In the genomic region with DNA sequence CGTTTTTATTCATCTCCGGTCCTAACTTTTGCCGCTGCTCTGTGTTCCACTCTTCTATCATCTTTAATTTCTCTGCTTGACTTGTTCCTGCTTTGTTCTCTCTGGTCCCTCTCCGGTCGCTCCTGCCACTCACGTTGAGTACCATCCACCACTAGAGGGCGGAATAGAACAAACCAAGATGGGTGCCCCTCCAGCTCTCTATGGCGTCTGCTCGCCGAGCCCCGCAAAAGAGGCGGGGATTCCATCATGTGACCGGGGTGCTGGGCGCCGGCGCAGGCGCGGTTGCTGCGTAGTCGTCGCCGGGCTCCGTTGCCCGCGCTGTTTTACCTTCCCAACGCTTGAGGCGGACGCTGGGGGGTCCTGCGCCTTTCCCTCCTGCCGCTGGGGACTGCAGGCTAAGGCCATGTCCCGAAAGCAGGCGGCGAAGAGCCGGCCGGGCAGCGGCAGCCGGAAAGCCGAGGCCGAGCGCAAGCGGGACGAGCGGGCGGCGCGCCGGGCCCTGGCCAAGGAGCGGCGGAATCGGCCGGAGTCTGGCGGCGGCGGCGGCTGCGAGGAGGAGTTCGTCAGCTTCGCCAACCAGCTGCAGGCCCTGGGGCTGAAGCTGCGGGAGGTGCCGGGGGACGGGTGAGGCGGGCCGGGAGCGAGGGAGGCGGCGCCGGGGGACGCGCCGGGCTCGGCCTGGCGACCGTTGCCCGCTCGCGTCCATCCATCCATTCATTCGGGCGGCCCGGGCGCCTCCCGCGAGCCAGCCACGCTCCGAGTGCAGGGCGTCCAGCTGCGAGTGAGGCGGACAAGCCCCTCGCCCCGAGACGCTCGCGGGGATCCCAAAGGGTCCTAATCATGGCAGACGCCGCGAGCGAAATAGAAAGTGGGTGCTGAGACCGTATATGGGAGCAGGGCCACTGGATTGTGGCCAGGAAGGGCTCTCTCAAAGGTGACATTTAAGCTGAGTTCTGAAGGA, we compare ENCODE assay signal across 1 cellular context.
TF ChIP-seq lines count a peak whose summit lies in the region.

A gene with protein sequence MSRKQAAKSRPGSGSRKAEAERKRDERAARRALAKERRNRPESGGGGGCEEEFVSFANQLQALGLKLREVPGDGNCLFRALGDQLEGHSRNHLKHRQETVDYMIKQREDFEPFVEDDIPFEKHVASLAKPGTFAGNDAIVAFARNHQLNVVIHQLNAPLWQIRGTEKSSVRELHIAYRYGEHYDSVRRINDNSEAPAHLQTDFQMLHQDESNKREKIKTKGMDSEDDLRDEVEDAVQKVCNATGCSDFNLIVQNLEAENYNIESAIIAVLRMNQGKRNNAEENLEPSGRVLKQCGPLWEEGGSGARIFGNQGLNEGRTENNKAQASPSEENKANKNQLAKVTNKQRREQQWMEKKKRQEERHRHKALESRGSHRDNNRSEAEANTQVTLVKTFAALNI (plus strand): TSS at position 285 of the 961 bp plus-strand sequence. CDS start 119 bp downstream, at position 404.

TF ChIP-seq in HepG2, 621 proteins besides CTCF, POLR2A, EP300 and RAD21 (continued from another document and continues in another):
- TF ChIP-seq, protein P1, sequence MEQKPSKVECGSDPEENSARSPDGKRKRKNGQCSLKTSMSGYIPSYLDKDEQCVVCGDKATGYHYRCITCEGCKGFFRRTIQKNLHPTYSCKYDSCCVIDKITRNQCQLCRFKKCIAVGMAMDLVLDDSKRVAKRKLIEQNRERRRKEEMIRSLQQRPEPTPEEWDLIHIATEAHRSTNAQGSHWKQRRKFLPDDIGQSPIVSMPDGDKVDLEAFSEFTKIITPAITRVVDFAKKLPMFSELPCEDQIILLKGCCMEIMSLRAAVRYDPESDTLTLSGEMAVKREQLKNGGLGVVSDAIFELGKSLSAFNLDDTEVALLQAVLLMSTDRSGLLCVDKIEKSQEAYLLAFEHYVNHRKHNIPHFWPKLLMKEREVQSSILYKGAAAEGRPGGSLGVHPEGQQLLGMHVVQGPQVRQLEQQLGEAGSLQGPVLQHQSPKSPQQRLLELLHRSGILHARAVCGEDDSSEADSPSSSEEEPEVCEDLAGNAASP (CRISPR knock-in tag; IDR thresholded peaks at IDR 0.05; ENCODE audit: borderline replicate concordance), result peak; percentile 42; the same call in 1 of the 2 replicates
- TF ChIP-seq JDP2 (CRISPR knock-in tag; IDR thresholded peaks at IDR 0.05; ENCODE audit: borderline replicate concordance) (no peak), ZNF83 (CRISPR knock-in tag; IDR thresholded peaks at IDR 0.05; ENCODE audit: borderline replicate concordance) (no peak; the same call in 1 of the 2 replicates), KLF16 (CRISPR knock-in tag; IDR thresholded peaks at IDR 0.05) (peak in 1 of 2 experiments; percentile 51; a peak in 1 of 4 replicates), RFXANK (CRISPR knock-in tag; IDR thresholded peaks at IDR 0.05) (no peak), SP4 (CRISPR knock-in tag; IDR thresholded peaks at IDR 0.05) (peak; percentile 87), CENPT (CRISPR knock-in tag; IDR thresholded peaks at IDR 0.05; ENCODE audit: low read depth) (0 out of 2 replicates have a peak, but pooled peaks have one; percentile 35), THYN1 (CRISPR knock-in tag; IDR thresholded peaks at IDR 0.05; ENCODE audit: borderline replicate concordance, low read depth) (no peak), MEIS1 (CRISPR knock-in tag; IDR thresholded peaks at IDR 0.05; ENCODE audit: borderline replicate concordance) (peak; percentile 74; the same call in 1 of the 2 replicates), RELA (CRISPR knock-in tag; IDR thresholded peaks at IDR 0.05) (no peak), ZNF17 (CRISPR knock-in tag; IDR thresholded peaks at IDR 0.05) (no peak), ZNF616 (CRISPR knock-in tag; IDR thresholded peaks at IDR 0.05; ENCODE audit: low read depth) (no peak; the same call in 1 of the 2 replicates), ZNF333 (CRISPR knock-in tag; IDR thresholded peaks at IDR 0.05; ENCODE audit: borderline replicate concordance) (no peak), GABPB1 (CRISPR knock-in tag; IDR thresholded peaks at IDR 0.05) (peak; percentile 69), MBNL3 (CRISPR knock-in tag; conservative IDR thresholded peaks at IDR 0.05) (no peak), SKI (IDR thresholded peaks at IDR 0.05; ENCODE audit: partially characterized antibody) (peak; percentile 62), RARG (CRISPR knock-in tag; IDR thresholded peaks at IDR 0.05; ENCODE audit: low read depth) (no peak), IKZF1 (IDR thresholded peaks at IDR 0.05) (no peak), TAF15 (IDR thresholded peaks at IDR 0.05; ENCODE audit: low read depth, low read length, poor library complexity, severe bottlenecking) (peak; percentile 57), STAT5B (CRISPR knock-in tag; IDR thresholded peaks at IDR 0.05) (no peak), KLF11 (CRISPR knock-in tag; IDR thresholded peaks at IDR 0.05) (peak; percentile 71; the same call in 1 of the 2 replicates), SAP130 (CRISPR knock-in tag; IDR thresholded peaks at IDR 0.05; ENCODE audit: low read depth) (peak; percentile 83), POLR2AphosphoS5 (IDR thresholded peaks at IDR 0.05; ENCODE audit: low read depth, low read length) (peak; percentile 84), SATB2 (CRISPR knock-in tag; IDR thresholded peaks at IDR 0.05) (no peak)
- TF ChIP-seq, protein P2, sequence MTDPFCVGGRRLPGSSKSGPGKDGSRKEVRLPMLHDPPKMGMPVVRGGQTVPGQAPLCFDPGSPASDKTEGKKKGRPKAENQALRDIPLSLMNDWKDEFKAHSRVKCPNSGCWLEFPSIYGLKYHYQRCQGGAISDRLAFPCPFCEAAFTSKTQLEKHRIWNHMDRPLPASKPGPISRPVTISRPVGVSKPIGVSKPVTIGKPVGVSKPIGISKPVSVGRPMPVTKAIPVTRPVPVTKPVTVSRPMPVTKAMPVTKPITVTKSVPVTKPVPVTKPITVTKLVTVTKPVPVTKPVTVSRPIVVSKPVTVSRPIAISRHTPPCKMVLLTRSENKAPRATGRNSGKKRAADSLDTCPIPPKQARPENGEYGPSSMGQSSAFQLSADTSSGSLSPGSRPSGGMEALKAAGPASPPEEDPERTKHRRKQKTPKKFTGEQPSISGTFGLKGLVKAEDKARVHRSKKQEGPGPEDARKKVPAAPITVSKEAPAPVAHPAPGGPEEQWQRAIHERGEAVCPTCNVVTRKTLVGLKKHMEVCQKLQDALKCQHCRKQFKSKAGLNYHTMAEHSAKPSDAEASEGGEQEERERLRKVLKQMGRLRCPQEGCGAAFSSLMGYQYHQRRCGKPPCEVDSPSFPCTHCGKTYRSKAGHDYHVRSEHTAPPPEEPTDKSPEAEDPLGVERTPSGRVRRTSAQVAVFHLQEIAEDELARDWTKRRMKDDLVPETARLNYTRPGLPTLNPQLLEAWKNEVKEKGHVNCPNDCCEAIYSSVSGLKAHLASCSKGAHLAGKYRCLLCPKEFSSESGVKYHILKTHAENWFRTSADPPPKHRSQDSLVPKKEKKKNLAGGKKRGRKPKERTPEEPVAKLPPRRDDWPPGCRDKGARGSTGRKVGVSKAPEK (CRISPR knock-in tag; IDR thresholded peaks at IDR 0.05; ENCODE audit: borderline replicate concordance), result no peak
- TF ChIP-seq, protein P3, sequence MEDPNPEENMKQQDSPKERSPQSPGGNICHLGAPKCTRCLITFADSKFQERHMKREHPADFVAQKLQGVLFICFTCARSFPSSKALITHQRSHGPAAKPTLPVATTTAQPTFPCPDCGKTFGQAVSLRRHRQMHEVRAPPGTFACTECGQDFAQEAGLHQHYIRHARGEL (CRISPR knock-in tag; IDR thresholded peaks at IDR 0.05), result no peak
- TF ChIP-seq, protein P4, sequence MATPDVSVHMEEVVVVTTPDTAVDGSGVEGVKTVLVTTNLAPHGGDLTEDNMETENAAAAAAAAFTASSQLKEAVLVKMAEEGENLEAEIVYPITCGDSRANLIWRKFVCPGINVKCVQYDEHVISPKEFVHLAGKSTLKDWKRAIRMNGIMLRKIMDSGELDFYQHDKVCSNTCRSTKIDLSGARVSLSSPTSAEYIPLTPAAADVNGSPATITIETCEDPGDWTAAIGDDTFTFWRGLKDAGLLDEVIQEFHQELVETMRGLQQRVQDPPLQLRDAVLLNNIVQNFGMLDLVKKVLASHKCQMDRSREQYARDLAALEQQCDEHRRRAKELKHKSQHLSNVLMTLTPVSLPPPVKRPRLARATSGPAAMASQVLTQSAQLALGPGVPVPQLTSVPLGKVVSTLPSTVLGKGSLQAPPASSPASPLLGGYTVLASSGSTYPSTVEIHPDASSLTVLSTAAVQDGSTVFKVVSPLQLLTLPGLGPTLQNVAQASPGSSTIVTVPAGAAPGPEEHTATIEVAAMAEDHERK (CRISPR knock-in tag; IDR thresholded peaks at IDR 0.05; ENCODE audit: low read depth), result no peak
- TF ChIP-seq, protein P5, sequence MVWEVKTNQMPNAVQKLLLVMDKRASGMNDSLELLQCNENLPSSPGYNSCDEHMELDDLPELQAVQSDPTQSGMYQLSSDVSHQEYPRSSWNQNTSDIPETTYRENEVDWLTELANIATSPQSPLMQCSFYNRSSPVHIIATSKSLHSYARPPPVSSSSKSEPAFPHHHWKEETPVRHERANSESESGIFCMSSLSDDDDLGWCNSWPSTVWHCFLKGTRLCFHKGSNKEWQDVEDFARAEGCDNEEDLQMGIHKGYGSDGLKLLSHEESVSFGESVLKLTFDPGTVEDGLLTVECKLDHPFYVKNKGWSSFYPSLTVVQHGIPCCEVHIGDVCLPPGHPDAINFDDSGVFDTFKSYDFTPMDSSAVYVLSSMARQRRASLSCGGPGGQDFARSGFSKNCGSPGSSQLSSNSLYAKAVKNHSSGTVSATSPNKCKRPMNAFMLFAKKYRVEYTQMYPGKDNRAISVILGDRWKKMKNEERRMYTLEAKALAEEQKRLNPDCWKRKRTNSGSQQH (CRISPR knock-in tag; IDR thresholded peaks at IDR 0.05; ENCODE audit: low read depth), result peak; percentile 37
- TF ChIP-seq, protein P6, sequence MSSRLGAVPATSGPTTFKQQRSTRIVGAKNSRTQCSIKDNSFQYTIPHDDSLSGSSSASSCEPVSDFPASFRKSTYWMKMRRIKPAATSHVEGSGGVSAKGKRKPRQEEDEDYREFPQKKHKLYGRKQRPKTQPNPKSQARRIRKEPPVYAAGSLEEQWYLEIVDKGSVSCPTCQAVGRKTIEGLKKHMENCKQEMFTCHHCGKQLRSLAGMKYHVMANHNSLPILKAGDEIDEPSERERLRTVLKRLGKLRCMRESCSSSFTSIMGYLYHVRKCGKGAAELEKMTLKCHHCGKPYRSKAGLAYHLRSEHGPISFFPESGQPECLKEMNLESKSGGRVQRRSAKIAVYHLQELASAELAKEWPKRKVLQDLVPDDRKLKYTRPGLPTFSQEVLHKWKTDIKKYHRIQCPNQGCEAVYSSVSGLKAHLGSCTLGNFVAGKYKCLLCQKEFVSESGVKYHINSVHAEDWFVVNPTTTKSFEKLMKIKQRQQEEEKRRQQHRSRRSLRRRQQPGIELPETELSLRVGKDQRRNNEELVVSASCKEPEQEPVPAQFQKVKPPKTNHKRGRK (CRISPR knock-in tag; IDR thresholded peaks at IDR 0.05), result no peak
- TF ChIP-seq, protein P7, sequence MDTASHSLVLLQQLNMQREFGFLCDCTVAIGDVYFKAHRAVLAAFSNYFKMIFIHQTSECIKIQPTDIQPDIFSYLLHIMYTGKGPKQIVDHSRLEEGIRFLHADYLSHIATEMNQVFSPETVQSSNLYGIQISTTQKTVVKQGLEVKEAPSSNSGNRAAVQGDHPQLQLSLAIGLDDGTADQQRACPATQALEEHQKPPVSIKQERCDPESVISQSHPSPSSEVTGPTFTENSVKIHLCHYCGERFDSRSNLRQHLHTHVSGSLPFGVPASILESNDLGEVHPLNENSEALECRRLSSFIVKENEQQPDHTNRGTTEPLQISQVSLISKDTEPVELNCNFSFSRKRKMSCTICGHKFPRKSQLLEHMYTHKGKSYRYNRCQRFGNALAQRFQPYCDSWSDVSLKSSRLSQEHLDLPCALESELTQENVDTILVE (CRISPR knock-in tag; IDR thresholded peaks at IDR 0.05), result peak; percentile 29; the same call in 1 of the 2 replicates
- TF ChIP-seq, protein P8, sequence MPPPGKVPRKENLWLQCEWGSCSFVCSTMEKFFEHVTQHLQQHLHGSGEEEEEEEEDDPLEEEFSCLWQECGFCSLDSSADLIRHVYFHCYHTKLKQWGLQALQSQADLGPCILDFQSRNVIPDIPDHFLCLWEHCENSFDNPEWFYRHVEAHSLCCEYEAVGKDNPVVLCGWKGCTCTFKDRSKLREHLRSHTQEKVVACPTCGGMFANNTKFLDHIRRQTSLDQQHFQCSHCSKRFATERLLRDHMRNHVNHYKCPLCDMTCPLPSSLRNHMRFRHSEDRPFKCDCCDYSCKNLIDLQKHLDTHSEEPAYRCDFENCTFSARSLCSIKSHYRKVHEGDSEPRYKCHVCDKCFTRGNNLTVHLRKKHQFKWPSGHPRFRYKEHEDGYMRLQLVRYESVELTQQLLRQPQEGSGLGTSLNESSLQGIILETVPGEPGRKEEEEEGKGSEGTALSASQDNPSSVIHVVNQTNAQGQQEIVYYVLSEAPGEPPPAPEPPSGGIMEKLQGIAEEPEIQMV (CRISPR knock-in tag; IDR thresholded peaks at IDR 0.05; ENCODE audit: low read depth), result peak; percentile 91
- TF ChIP-seq, protein P9, sequence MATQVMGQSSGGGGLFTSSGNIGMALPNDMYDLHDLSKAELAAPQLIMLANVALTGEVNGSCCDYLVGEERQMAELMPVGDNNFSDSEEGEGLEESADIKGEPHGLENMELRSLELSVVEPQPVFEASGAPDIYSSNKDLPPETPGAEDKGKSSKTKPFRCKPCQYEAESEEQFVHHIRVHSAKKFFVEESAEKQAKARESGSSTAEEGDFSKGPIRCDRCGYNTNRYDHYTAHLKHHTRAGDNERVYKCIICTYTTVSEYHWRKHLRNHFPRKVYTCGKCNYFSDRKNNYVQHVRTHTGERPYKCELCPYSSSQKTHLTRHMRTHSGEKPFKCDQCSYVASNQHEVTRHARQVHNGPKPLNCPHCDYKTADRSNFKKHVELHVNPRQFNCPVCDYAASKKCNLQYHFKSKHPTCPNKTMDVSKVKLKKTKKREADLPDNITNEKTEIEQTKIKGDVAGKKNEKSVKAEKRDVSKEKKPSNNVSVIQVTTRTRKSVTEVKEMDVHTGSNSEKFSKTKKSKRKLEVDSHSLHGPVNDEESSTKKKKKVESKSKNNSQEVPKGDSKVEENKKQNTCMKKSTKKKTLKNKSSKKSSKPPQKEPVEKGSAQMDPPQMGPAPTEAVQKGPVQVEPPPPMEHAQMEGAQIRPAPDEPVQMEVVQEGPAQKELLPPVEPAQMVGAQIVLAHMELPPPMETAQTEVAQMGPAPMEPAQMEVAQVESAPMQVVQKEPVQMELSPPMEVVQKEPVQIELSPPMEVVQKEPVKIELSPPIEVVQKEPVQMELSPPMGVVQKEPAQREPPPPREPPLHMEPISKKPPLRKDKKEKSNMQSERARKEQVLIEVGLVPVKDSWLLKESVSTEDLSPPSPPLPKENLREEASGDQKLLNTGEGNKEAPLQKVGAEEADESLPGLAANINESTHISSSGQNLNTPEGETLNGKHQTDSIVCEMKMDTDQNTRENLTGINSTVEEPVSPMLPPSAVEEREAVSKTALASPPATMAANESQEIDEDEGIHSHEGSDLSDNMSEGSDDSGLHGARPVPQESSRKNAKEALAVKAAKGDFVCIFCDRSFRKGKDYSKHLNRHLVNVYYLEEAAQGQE (IDR thresholded peaks at IDR 0.05; ENCODE audit: borderline replicate concordance in 1 of 2, low read depth in 1 of 2, low read length in 2 of 2), result no peak
- TF ChIP-seq, protein P10, sequence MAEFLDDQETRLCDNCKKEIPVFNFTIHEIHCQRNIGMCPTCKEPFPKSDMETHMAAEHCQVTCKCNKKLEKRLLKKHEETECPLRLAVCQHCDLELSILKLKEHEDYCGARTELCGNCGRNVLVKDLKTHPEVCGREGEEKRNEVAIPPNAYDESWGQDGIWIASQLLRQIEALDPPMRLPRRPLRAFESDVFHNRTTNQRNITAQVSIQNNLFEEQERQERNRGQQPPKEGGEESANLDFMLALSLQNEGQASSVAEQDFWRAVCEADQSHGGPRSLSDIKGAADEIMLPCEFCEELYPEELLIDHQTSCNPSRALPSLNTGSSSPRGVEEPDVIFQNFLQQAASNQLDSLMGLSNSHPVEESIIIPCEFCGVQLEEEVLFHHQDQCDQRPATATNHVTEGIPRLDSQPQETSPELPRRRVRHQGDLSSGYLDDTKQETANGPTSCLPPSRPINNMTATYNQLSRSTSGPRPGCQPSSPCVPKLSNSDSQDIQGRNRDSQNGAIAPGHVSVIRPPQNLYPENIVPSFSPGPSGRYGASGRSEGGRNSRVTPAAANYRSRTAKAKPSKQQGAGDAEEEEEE (CRISPR knock-in tag; IDR thresholded peaks at IDR 0.05; ENCODE audit: borderline replicate concordance), result no peak
